13 cellular contexts compared by ENCODE assay signal in the genomic region with DNA sequence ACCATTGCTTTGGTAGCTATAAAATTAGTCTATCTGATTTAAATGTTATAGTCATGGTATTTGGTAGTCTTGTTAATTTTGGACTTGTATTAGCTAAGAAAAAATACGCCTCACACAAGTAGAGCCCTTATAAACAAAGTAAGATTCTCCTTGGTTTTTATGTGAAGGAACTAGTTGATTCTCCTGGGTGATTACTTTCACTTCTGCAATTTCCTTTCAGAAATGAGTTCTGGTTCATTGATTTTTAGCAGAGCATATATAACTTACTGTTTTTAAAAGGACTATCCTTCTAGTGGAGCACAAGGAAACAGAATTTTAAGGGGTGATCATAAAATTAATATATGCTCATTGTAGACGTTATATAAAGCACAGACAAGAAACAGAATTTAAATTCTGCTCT.
DNase-seq lines count a peak whose midpoint lies in the region; ATAC-seq and TF ChIP-seq lines count a peak whose summit lies in the region.
"Had no signal": no experiment of that assay in that cellular context is flagged by ENCODE, and none has a peak within 500 bp of the region (broad histone marks: within the 10 kb centered on the region; RNA-seq: fewer than 3 reads in every experiment).

No MANE protein-coding gene starts in this region.

- ATAC-seq in GM18870 (IDR thresholded peaks at IDR 0.05; ENCODE audit: unreplicated experiment) (peak; percentile 73), GM21723 (IDR thresholded peaks at IDR 0.05; ENCODE audit: unreplicated experiment) (peak; percentile 83), HG03558 (IDR thresholded peaks at IDR 0.05; ENCODE audit: extremely low read depth, unreplicated experiment) (peak; percentile 83)
- no peak for ATAC-seq in naive thymus-derived CD4-positive, alpha-beta T cell
- ATAC-seq: sciatic nerve had no signal

- no peak for TF ChIP-seq CTCF in breast epithelium (IDR thresholded peaks at IDR 0.05)

- POLR2A ChIA-PET in naive thymus-derived CD4-positive, alpha-beta T cell (lab: Charles Lee): no interaction called here

- H3K27me3 Mint-ChIP-seq in naive thymus-derived CD4-positive, alpha-beta T cell: no peaks in the 10 kb centered on the region

- intact Hi-C loops in breast epithelium (cut with DNase I; ENCODE audit: low total_unique reads): no loop called here
- intact Hi-C loops in naive thymus-derived CD4-positive, alpha-beta T cell (cut with micrococcal nuclease): no loop called here

- peak overlapping the region in 3 of 10 donors; percentile 39 to 54 (median 41) for H3K4me3 Mint-ChIP-seq in naive thymus-derived CD4-positive, alpha-beta T cell

- DNase-seq in renal cortical epithelial cell (ENCODE audit: low read depth): peak; percentile 36
- no peak for DNase-seq in activated gamma-delta T cell (lab: John Stamatoyannopoulos, UW)
- DNase-seq in breast epithelium (ENCODE audit: low spot score in 2 of 2): no peak
- no peak for DNase-seq in GDM1 (lab: John Stamatoyannopoulos, UW)
- no peak for DNase-seq in naive thymus-derived CD4-positive, alpha-beta T cell
- DNase-seq: activated naive CD4-positive, alpha-beta T cell treated with anti-CD3 and anti-CD28 coated beads, Interleukin-2, amount 50 U/mL, for 16 hours; DMS53; MG63; NCI-H82 had no signal

- H3K27me3 ChIP-seq in breast epithelium: no peaks in the 10 kb centered on the region
- H3K27me3 ChIP-seq in naive thymus-derived CD4-positive, alpha-beta T cell (ENCODE audit: control insufficient read depth in 2 of 2, insufficient read depth in 2 of 2, low read length in 2 of 2): no peaks in the 10 kb centered on the region
- H3K27me3 ChIP-seq: MG63 had no signal

- peak overlapping the region in 3 of 9 donors; percentile 11 to 81 (median 61) for H3K27ac Mint-ChIP-seq in naive thymus-derived CD4-positive, alpha-beta T cell

- H3K27ac ChIP-seq in breast epithelium: no peak overlapping the region
- H3K27ac ChIP-seq in naive thymus-derived CD4-positive, alpha-beta T cell (ENCODE audit: low read depth, low read length): no peak overlapping the region

- H3K9me3 Mint-ChIP-seq in naive thymus-derived CD4-positive, alpha-beta T cell: peaks cover 0 to 4% (median 0%) of the 10 kb centered on the region in 11 donors

- H3K9me3 ChIP-seq in breast epithelium: no peaks in the 10 kb centered on the region
- H3K9me3 ChIP-seq in naive thymus-derived CD4-positive, alpha-beta T cell (ENCODE audit: control insufficient read depth in 2 of 3, low read length in 3 of 3): no peaks in the 10 kb centered on the region
- H3K9me3 ChIP-seq: MG63 had no signal

- H3K4me1 Mint-ChIP-seq in naive thymus-derived CD4-positive, alpha-beta T cell: peaks cover 0 to 31% (median 5%) of the 10 kb centered on the region in 7 donors

- H3K36me3 ChIP-seq in breast epithelium: no peaks in the 10 kb centered on the region
- no peaks in the 10 kb centered on the region for H3K36me3 ChIP-seq in naive thymus-derived CD4-positive, alpha-beta T cell (ENCODE audit: control insufficient read depth in 2 of 3, insufficient read depth in 3 of 3, low read length in 3 of 3)
- H3K36me3 ChIP-seq: MG63 had no signal

- no peak for TF ChIP-seq POLR2A in breast epithelium (IDR thresholded peaks at IDR 0.05)

- H3K4me1 ChIP-seq in breast epithelium: no peaks in the 10 kb centered on the region
- no peaks in the 10 kb centered on the region for H3K4me1 ChIP-seq in naive thymus-derived CD4-positive, alpha-beta T cell (ENCODE audit: control insufficient read depth in 2 of 2, insufficient read depth in 2 of 2, low read length in 2 of 2)

- no peak overlapping the region for H3K4me3 ChIP-seq in breast epithelium
- no peak overlapping the region for H3K4me3 ChIP-seq in naive thymus-derived CD4-positive, alpha-beta T cell (ENCODE audit: low read length)
- H3K4me3 ChIP-seq: MG63 had no signal

- peaks cover 0 to 15% (median 3%) of the 10 kb centered on the region in 5 donors for H3K36me3 Mint-ChIP-seq in naive thymus-derived CD4-positive, alpha-beta T cell

- CTCF ChIA-PET in naive thymus-derived CD4-positive, alpha-beta T cell (lab: Charles Lee): interaction anchor here (0.7 kb wide), 1 partner anchor 11 kb away, joined by 3 read pairs; no protein-coding TSS in a partner anchor
